ENCODE assay signal across 1 cellular context in the genomic region with DNA sequence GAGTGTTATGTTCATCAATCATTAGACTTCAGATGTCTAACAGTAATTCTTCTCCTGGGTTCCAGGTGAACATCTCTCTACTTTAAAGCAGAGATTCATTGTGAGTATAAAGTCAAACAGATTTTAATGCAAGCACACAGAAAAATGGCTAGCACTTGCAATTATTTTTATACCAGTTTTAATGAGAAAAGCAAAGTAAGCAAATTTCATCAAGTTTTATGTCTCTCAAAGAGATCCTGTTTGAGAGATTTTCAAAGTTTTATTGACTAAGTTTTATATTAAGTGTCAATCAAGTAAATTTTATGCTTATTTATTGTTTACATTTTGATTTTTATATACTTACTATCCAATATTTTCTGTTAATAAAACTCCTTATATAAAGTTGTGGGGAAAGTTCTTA.
TF ChIP-seq lines count a peak whose summit lies in the region.

No MANE protein-coding gene starts in this region.

TF ChIP-seq in HCT116, 20 proteins besides CTCF, POLR2A, EP300 and RAD21 (continued from another document):
- TF ChIP-seq, protein P1, sequence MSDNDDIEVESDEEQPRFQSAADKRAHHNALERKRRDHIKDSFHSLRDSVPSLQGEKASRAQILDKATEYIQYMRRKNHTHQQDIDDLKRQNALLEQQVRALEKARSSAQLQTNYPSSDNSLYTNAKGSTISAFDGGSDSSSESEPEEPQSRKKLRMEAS (IDR thresholded peaks at IDR 0.05), result no peak
- TF ChIP-seq YY1 (IDR thresholded peaks at IDR 0.05; ENCODE audit: extremely low read depth, insufficient replicate concordance, low read depth, low read length) (no peak), CEBPB (IDR thresholded peaks at IDR 0.05; ENCODE audit: low read depth) (no peak), SP1 (IDR thresholded peaks at IDR 0.05; ENCODE audit: low read depth) (no peak)
- TF ChIP-seq, protein P2, sequence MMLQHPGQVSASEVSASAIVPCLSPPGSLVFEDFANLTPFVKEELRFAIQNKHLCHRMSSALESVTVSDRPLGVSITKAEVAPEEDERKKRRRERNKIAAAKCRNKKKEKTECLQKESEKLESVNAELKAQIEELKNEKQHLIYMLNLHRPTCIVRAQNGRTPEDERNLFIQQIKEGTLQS (IDR thresholded peaks at IDR 0.05), result no peak
- TF ChIP-seq, protein P3, sequence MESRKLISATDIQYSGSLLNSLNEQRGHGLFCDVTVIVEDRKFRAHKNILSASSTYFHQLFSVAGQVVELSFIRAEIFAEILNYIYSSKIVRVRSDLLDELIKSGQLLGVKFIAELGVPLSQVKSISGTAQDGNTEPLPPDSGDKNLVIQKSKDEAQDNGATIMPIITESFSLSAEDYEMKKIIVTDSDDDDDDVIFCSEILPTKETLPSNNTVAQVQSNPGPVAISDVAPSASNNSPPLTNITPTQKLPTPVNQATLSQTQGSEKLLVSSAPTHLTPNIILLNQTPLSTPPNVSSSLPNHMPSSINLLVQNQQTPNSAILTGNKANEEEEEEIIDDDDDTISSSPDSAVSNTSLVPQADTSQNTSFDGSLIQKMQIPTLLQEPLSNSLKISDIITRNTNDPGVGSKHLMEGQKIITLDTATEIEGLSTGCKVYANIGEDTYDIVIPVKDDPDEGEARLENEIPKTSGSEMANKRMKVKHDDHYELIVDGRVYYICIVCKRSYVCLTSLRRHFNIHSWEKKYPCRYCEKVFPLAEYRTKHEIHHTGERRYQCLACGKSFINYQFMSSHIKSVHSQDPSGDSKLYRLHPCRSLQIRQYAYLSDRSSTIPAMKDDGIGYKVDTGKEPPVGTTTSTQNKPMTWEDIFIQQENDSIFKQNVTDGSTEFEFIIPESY (IDR thresholded peaks at IDR 0.05; ENCODE audit: extremely low read depth, insufficient replicate concordance, low read length), result no peak
TF ChIP-seq in HCT116: peak in this region for 0.
